ENCODE assay signal across 27 cellular contexts in genomic region chr13:104024416-104025170, GRCh38.
DNase-seq lines count a peak whose midpoint lies in the region; ATAC-seq, FAIRE-seq and TF ChIP-seq lines count a peak whose summit lies in the region.
"Had no signal": no experiment of that assay in that cellular context is flagged by ENCODE, and none has a peak within 500 bp of the region (broad histone marks: within the 10 kb centered on the region; RNA-seq: fewer than 3 reads in every experiment).

No MANE protein-coding gene starts in this region.

- no peak for FAIRE-seq in GM12891 (lab: Jason Lieb, UNC)
- FAIRE-seq: A549, GM12878, HepG2 had no signal

- no peaks in the 10 kb centered on the region for H3K27me3 ChIP-seq in MG63
- H3K27me3 ChIP-seq: BLaER1 had no signal

- ATAC-seq in GM21786 (IDR thresholded peaks at IDR 0.05; ENCODE audit: unreplicated experiment) (no peak), HG02938 (IDR thresholded peaks at IDR 0.05; ENCODE audit: unreplicated experiment) (no peak)
- ATAC-seq: A549; activated CD4-positive, alpha-beta T cell treated with anti-CD3 and anti-CD28 coated beads for 36 hours; activated CD8-positive, alpha-beta memory T cell treated with anti-CD3 and anti-CD28 coated beads, Interleukin-2, amount 10 ng/mL, durations not matched to agents 7 days and 5 days; activated T-helper 17 cell treated with anti-CD3 and anti-CD28 coated beads, Interleukin-2, amount 50 U/mL, for 72 hours; GM12878; HepG2; psoas muscle had no signal

- peak; percentile 22 for DNase-seq in MG63
- DNase-seq in cardiac fibroblast (ENCODE audit: low read depth in 2 of 2) = peak; percentile 71
- peak; percentile 85 for DNase-seq in foreskin melanocyte
- DNase-seq in GM12891 (ENCODE audit: insufficient read length, low spot score) = no peak
- DNase-seq in DMS153 (lab: John Stamatoyannopoulos, UW) = no peak
- DNase-seq: activated CD4-positive, alpha-beta T cell treated with anti-CD3 and anti-CD28 coated beads for 36 hours; activated CD8-positive, alpha-beta memory T cell treated with anti-CD3 and anti-CD28 coated beads, Interleukin-2, amount 10 ng/mL, durations not matched to agents 7 days and 5 days; activated naive CD8-positive, alpha-beta T cell treated with anti-CD3 and anti-CD28 coated beads for 36 hours; central memory CD4-positive, alpha-beta T cell; DMS 273 treated with DMSO at 0.1 percent for 48 hours; GDM1; H9; hippocampal formation; NCI-H1694; NCI-H345; PC-9; psoas muscle; SK-N-SH; stimulated activated CD4-positive, alpha-beta T cell treated with anti-CD3 and anti-CD28 coated beads, Interleukin-4, amount 100 ng/mL, for 24 hours had no signal

- H3K9me3 ChIP-seq in MG63 = 0 out of 2 replicates have a peak, but pooled peaks cover 2% of the 10 kb centered on the region
- H3K9me3 ChIP-seq: A549, BLaER1, psoas muscle, SK-N-SH had no signal

- no peak for TF ChIP-seq POLR2A in GM12891 (IDR thresholded peaks at IDR 0.05; ENCODE audit: low read depth, low read length)

- TF ChIP-seq CTCF in 22Rv1 (IDR thresholded peaks at IDR 0.05) = no peak
- no peak for TF ChIP-seq CTCF in cardiac fibroblast (IDR thresholded peaks at IDR 0.05; ENCODE audit: low read depth, low read length)

- peak overlapping the region; percentile 39 for H3K27ac ChIP-seq in 22Rv1
- H3K27ac ChIP-seq: A549, BLaER1, PC-9, psoas muscle had no signal

- no peak overlapping the region for H3K4me3 ChIP-seq in MG63
- H3K4me3 ChIP-seq in cardiac fibroblast (replicated peaks in 1 of 2; ENCODE audit: low read depth in 2 of 2, low read length in 2 of 2) = no peak overlapping the region
- H3K4me3 ChIP-seq: A549, BLaER1, GM12878, PC-9, psoas muscle had no signal

- H3K36me3 ChIP-seq in MG63 = no peaks in the 10 kb centered on the region
- H3K36me3 ChIP-seq: BLaER1 had no signal

TF ChIP-seq in GM12891, 5 proteins besides CTCF, POLR2A, EP300 and RAD21:
- TF ChIP-seq PAX5 (IDR thresholded peaks at IDR 0.05; ENCODE audit: insufficient read depth, low read length, severe bottlenecking) = no peak
- TF ChIP-seq POLR2AphosphoS5 (IDR thresholded peaks at IDR 0.05; ENCODE audit: low read depth, low read length) = no peak
TF ChIP-seq in GM12891: peak in this region for 0.

Comparison
In these comparisons a context has a peak if more than half of its experiments do, and no peak if none do; other contexts are left out.
1. DNase-seq: peak in MG63 (single experiment), cardiac fibroblast (2 of 2) and foreskin melanocyte (single experiment); none in GM12891 (single experiment) and DMS153 (single experiment).